8 cellular contexts compared by ENCODE assay signal in genomic region chr5:69042915-69043795, GRCh38. TPM values are rescaled to one million over a fixed set of nuclear protein-coding genes. Genes with fewer than 3 reads are reported as not detected.
DNase-seq lines count a peak whose midpoint lies in the region; ATAC-seq lines count a peak whose summit lies in the region.

No MANE protein-coding gene starts in this region.

- POLR2A ChIA-PET in activated CD4-positive, alpha-beta memory T cell treated with anti-CD3 and anti-CD28 coated beads, Interleukin-2, amount 10 ng/mL, durations not matched to agents 7 days and 5 days (lab: Charles Lee), result interaction anchor here (1.1 to 1.9 kb wide), 3 partner anchors 51 to 329 kb away, joined by 3 to 7 read pairs (median 4); partner anchors contain the start of genes AK6, RAD17, SLC30A5 and TAF9

- DNase-seq in CD1c-positive myeloid dendritic cell (ENCODE audit: extremely low spot score) (peak; percentile 92), HPDE6-E6E7 (ENCODE audit: extremely low spot score) (peak; percentile 70), NCI-H82 treated with DMSO at 0.1 percent for 48 hours (lab: John Stamatoyannopoulos, UW; ENCODE audit: unreplicated experiment) (peak; percentile 55), medulla oblongata (ENCODE audit: extremely low spot score) (peak; percentile 98)
- peak; percentile 81 for DNase-seq in activated CD4-positive, alpha-beta memory T cell treated with anti-CD3 and anti-CD28 coated beads, Interleukin-2, amount 10 ng/mL, durations not matched to agents 7 days and 5 days
- peak; percentile 65 for DNase-seq in effector CD8-positive, alpha-beta T cell (lab: John Stamatoyannopoulos, UW)
- DNase-seq in stimulated activated CD8-positive, alpha-beta memory T cell treated with anti-CD3 and anti-CD28 coated beads, Interleukin-12 subunit alpha, Interleukin-12 subunit beta, amount 100 ng/mL, for 24 hours (ENCODE audit: extremely low read depth), result peak; percentile 36

- peak overlapping the region; percentile 74 for H3K27ac Mint-ChIP-seq in activated CD4-positive, alpha-beta memory T cell treated with anti-CD3 and anti-CD28 coated beads, Interleukin-2, amount 10 ng/mL, durations not matched to agents 7 days and 5 days

- CTCF ChIA-PET in activated CD4-positive, alpha-beta memory T cell treated with anti-CD3 and anti-CD28 coated beads, Interleukin-2, amount 10 ng/mL, durations not matched to agents 7 days and 5 days (lab: Charles Lee), result interaction anchor here (0.8 to 2.2 kb wide), 18 partner anchors 9 to 324 kb away, joined by 3 to 12 read pairs (median 3); partner anchors contain the start of genes CCDC125, CENPH and SLC30A5

- H3K27me3 Mint-ChIP-seq in activated CD4-positive, alpha-beta memory T cell treated with anti-CD3 and anti-CD28 coated beads, Interleukin-2, amount 10 ng/mL, durations not matched to agents 7 days and 5 days, result no peaks in the 10 kb centered on the region

- no peaks in the 10 kb centered on the region for H3K9me3 Mint-ChIP-seq in activated CD4-positive, alpha-beta memory T cell treated with anti-CD3 and anti-CD28 coated beads, Interleukin-2, amount 10 ng/mL, durations not matched to agents 7 days and 5 days

- peaks cover 17% of the 10 kb centered on the region for H3K4me1 Mint-ChIP-seq in activated CD4-positive, alpha-beta memory T cell treated with anti-CD3 and anti-CD28 coated beads, Interleukin-2, amount 10 ng/mL, durations not matched to agents 7 days and 5 days

- peak; percentile 97 for ATAC-seq in GM19438 (IDR thresholded peaks at IDR 0.05; ENCODE audit: low read depth, unreplicated experiment)

- no peaks in the 10 kb centered on the region for H3K36me3 Mint-ChIP-seq in activated CD4-positive, alpha-beta memory T cell treated with anti-CD3 and anti-CD28 coated beads, Interleukin-2, amount 10 ng/mL, durations not matched to agents 7 days and 5 days (ENCODE audit: low read depth)

- H3K4me3 Mint-ChIP-seq in activated CD4-positive, alpha-beta memory T cell treated with anti-CD3 and anti-CD28 coated beads, Interleukin-2, amount 10 ng/mL, durations not matched to agents 7 days and 5 days, result peak overlapping the region; percentile 74

RNA-seq across cellular contexts. Expression of gene SLC30A5, which starts 50.7 kb away (rescaled TPM):
- 10 to 100 TPM; 34.2 to 43.1 TPM for total RNA-seq in activated CD4-positive, alpha-beta memory T cell treated with anti-CD3 and anti-CD28 coated beads, Interleukin-2, amount 10 ng/mL, durations not matched to agents 7 days and 5 days

Comparison
In these comparisons a context has a peak if more than half of its experiments do, and no peak if none do; other contexts are left out.
1. Peak in every context shown above with its lines: DNase-seq and ATAC-seq.
2. DNase-seq: peak in every context shown above with its lines; median percentile 98 in medulla oblongata; 92 in CD1c-positive myeloid dendritic cell; 81 in activated CD4-positive, alpha-beta memory T cell treated with anti-CD3 and anti-CD28 coated beads, Interleukin-2, amount 10 ng/mL, durations not matched to agents 7 days and 5 days; 70 in HPDE6-E6E7; 65 in effector CD8-positive, alpha-beta T cell; 55 in NCI-H82 treated with DMSO at 0.1 percent for 48 hours; 36 in stimulated activated CD8-positive, alpha-beta memory T cell treated with anti-CD3 and anti-CD28 coated beads, Interleukin-12 subunit alpha, Interleukin-12 subunit beta, amount 100 ng/mL, for 24 hours.